Comparison of ENCODE assay signal across 1 cellular context in genomic region chr7:150953061-150953997, GRCh38.
TF ChIP-seq lines count a peak whose summit lies in the region.

No MANE protein-coding gene starts in this region.

TF ChIP-seq in H1, 55 proteins besides CTCF, POLR2A, EP300 and RAD21:
- no peak for TF ChIP-seq CHD2 (IDR thresholded peaks at IDR 0.05; ENCODE audit: low read length)
- TF ChIP-seq CEBPB (IDR thresholded peaks at IDR 0.05; ENCODE audit: low read depth, low read length), result no peak
- no peak for TF ChIP-seq CBX5 (IDR thresholded peaks at IDR 0.05; ENCODE audit: low read depth, low read length)
- TF ChIP-seq USF2 (IDR thresholded peaks at IDR 0.05; ENCODE audit: low read length), result no peak
- TF ChIP-seq CHD1 (IDR thresholded peaks at IDR 0.05; ENCODE audit: low read depth, low read length), result no peak
